ENCODE assay signal across 8 cellular contexts in genomic region chr12:110124184-110124995, GRCh38. TPM values are rescaled to one million over a fixed set of nuclear protein-coding genes. Genes with fewer than 3 reads are reported as not detected.
DNase-seq lines count a peak whose midpoint lies in the region; ATAC-seq, FAIRE-seq and TF ChIP-seq lines count a peak whose summit lies in the region.

TSS of gene IFT81 (plus strand) at chr12:110124357. CDS start at chr12:110127381, 3,024 bp downstream.

- peaks cover 0 to 4% of the 10 kb centered on the region in 2 experiments; a peak in 2 of 4 replicates for H3K36me3 ChIP-seq in HCT116 (ENCODE audit: control insufficient read depth in 1 of 2, insufficient read depth in 2 of 2, low read length in 2 of 2)
- H3K36me3 ChIP-seq in SJSA1, result peaks cover 10% of the 10 kb centered on the region; the same call in 1 of the 2 replicates
- H3K36me3 ChIP-seq in neuron (ENCODE audit: insufficient read depth, low read length), result peaks cover 18% of the 10 kb centered on the region

- TF ChIP-seq RAD21 in HCT116 (IDR thresholded peaks at IDR 0.05; ENCODE audit: low read depth), result no peak

- H3K4me1 ChIP-seq in HCT116 (ENCODE audit: control insufficient read depth in 1 of 2, insufficient read depth in 2 of 2, low read length in 2 of 2) (peaks cover 3 to 10% of the 10 kb centered on the region in 2 experiments; a peak in 3 of 4 replicates), SJSA1 (replicated peaks) (peaks cover 7% of the 10 kb centered on the region), neuron (ENCODE audit: insufficient read depth, low read length) (peaks cover 9% of the 10 kb centered on the region)

- BruUV-seq in HCT116 (replicated peaks; lab: Mats Ljungman, UMichigan), result TSS peak; percentile 86

- intact Hi-C loops in HCT116 (cut with micrococcal nuclease), result no loop called here

- no peaks in the 10 kb centered on the region for H3K9me2 ChIP-seq in HCT116 (ENCODE audit: insufficient read depth)

- CTCF ChIA-PET in HCT116 (lab: Charles Lee), result interaction anchor here (1.5 kb wide), 1 partner anchor 307 kb away, joined by 6 read pairs; no protein-coding TSS in a partner anchor

- H3K79me2 ChIP-seq in HCT116 (ENCODE audit: insufficient read depth, low read length), result no peaks in the 10 kb centered on the region

- H3K27me3 ChIP-seq in HCT116 (ENCODE audit: insufficient read depth, low read length) (no peaks in the 10 kb centered on the region), SJSA1 (replicated peaks) (0 out of 2 replicates have a peak, but pooled peaks cover 2% of the 10 kb centered on the region), neuron (ENCODE audit: insufficient read depth, low read length) (peaks cover 9% of the 10 kb centered on the region)

- no peaks in the 10 kb centered on the region for H4K20me1 ChIP-seq in HCT116 (ENCODE audit: insufficient read depth)

- DNase-seq in EH (ENCODE audit: low read depth) (peak; percentile 93), HCT116 (ENCODE audit: low read depth, low spot score) (peak; percentile 80), MV-4-11 (lab: John Stamatoyannopoulos, UW) (peak; percentile 76), SJSA1 (ENCODE audit: low read depth in 1 of 2, low spot score in 2 of 2) (peak; percentile 88 to 95), frontal cortex (ENCODE audit: low spot score in 2 of 2) (peak; percentile 97 to 98), stromal cell of bone marrow (ENCODE audit: low read depth) (peak; percentile 85)
- DNase-seq in activated naive CD4-positive, alpha-beta T cell treated with Interleukin-2 at 50 U/mL for 16 hours, result peak; percentile 93

- H3K9ac ChIP-seq in HCT116 (ENCODE audit: low read length), result peak within 1 kb of the TSS; percentile 94

- peak within 1 kb of the TSS; percentile 97 for H3K4me2 ChIP-seq in HCT116 (ENCODE audit: low read length)

- H3K4me3 ChIP-seq in HCT116 (replicated peaks in 1 of 2; ENCODE audit: low read depth in 1 of 2, low read length in 2 of 2) (peak within 1 kb of the TSS; percentile 89 to 92), SJSA1 (peak within 1 kb of the TSS; percentile 78), neuron (ENCODE audit: low read length) (peak within 1 kb of the TSS; percentile 93)

- no peak for TF ChIP-seq CTCF in HCT116 (IDR thresholded peaks at IDR 0.05 in 2 of 3, conservative IDR thresholded peaks at IDR 0.05 in 1 of 3; ENCODE audit: borderline replicate concordance in 1 of 3, insufficient read depth in 1 of 3, low read depth in 2 of 3, low read length in 2 of 3)

- FAIRE-seq in frontal cortex (lab: Jason Lieb, UNC), result no peak

- H3K27ac ChIP-seq in HCT116 (ENCODE audit: low read depth, low read length), result peak within 1 kb of the TSS; percentile 66
- peak within 1 kb of the TSS; percentile 90 for H3K27ac ChIP-seq in SJSA1

- peak within 1 kb of the TSS; percentile 94 for H2AFZ ChIP-seq in HCT116 (ENCODE audit: low read depth, low read length, poor library complexity, severe bottlenecking)
- H2AFZ ChIP-seq in neuron (ENCODE audit: low read depth, low read length), result peak within 1 kb of the TSS; percentile 71

- peak; percentile 91 for ATAC-seq in HCT116

- H3K9me3 ChIP-seq in HCT116 (ENCODE audit: control insufficient read depth in 1 of 2, insufficient read depth in 1 of 2, low read depth in 1 of 2, low read length in 2 of 2) (no peaks in the 10 kb centered on the region), SJSA1 (replicated peaks) (no peaks in the 10 kb centered on the region), neuron (ENCODE audit: low read length) (no peaks in the 10 kb centered on the region)

- RAD21 ChIA-PET in HCT116 (lab: Charles Lee; ENCODE audit: low non-redundant PET in 1 of 2, low total read pairs in 2 of 2, uncharacterized antibody in 2 of 2, unreplicated experiment in 2 of 2), result no interaction called here

- peak; percentile 20 for TF ChIP-seq POLR2A in HCT116 (IDR thresholded peaks at IDR 0.05; ENCODE audit: borderline replicate concordance, extremely low read depth, insufficient read depth, insufficient read length)

- POLR2A ChIA-PET in HCT116 (lab: Charles Lee), result interaction anchor here (1.0 kb wide), 1 partner anchor 23 kb away, joined by 3 read pairs; no protein-coding TSS in a partner anchor

TF ChIP-seq in HCT116, 20 proteins besides CTCF, POLR2A, EP300 and RAD21:
- TF ChIP-seq ZFX (IDR thresholded peaks at IDR 0.05), result peak; percentile 75
- TF ChIP-seq TCF7L2 (IDR thresholded peaks at IDR 0.05; ENCODE audit: borderline replicate concordance, extremely low read depth, insufficient read depth, insufficient read length), result no peak
- TF ChIP-seq EZH2 (IDR thresholded peaks at IDR 0.05), result no peak
- peak; percentile 67; the same call in 1 of the 2 replicates for TF ChIP-seq POLR2AphosphoS5 (IDR thresholded peaks at IDR 0.05; ENCODE audit: low read depth, low read length)

RNA-seq across cellular contexts. Expression of gene IFT81, which starts in this region (rescaled TPM):
- total RNA-seq in HCT116 (2021; ENCODE audit: unreplicated experiment) (9.0 TPM), frontal cortex (118 TPM)
- polyA plus RNA-seq in HCT116 (2012), result 1.8 and 3.5 TPM in 2 replicates
- total RNA-seq in SJSA1 (2014; rRNA removed; shearing (Covaris generic)), result 9.8 and 10.6 TPM in 2 replicates

Comparison
In these comparisons a context has a peak if more than half of its experiments do, and no peak if none do; other contexts are left out.
1. Peak in every context shown above with its lines: DNase-seq, ATAC-seq, H3K4me3 ChIP-seq and H3K27ac ChIP-seq.
2. RNA of gene IFT81 (total RNA-seq): 118 TPM in frontal cortex (single experiment); 9.8 to 10.6 TPM in SJSA1 and 9.0 TPM in HCT116 (single experiment); every median in the first group is over 10 times any median in the second.